Comparison of ENCODE assay signal across 25 cellular contexts in genomic region chr15:87753539-87753938, GRCh38.
DNase-seq lines count a peak whose midpoint lies in the region; ATAC-seq, FAIRE-seq and TF ChIP-seq lines count a peak whose summit lies in the region.
"Had no signal": no experiment of that assay in that cellular context is flagged by ENCODE, and none has a peak within 500 bp of the region (broad histone marks: within the 10 kb centered on the region; RNA-seq: fewer than 3 reads in every experiment).

No MANE protein-coding gene starts in this region.

- no peak overlapping the region for H3K9ac ChIP-seq in K562 (ENCODE audit: insufficient read depth in 1 of 2, low read depth in 2 of 2, low read length in 2 of 2)
- H3K9ac ChIP-seq: BLaER1 treated with 17β-estradiol and CSF1 and Interleukin-3, amounts not matched to agents 10 nM and 100 nM had no signal

- no peak for TF ChIP-seq EP300 in K562 (IDR thresholded peaks at IDR 0.05; ENCODE audit: low read length)

- no peak overlapping the region for H3K4me3 ChIP-seq in K562
- no peak overlapping the region for H3K4me3 ChIP-seq in osteoblast (ENCODE audit: insufficient read depth, low read length)
- H3K4me3 ChIP-seq in testis = no peak overlapping the region
- H3K4me3 ChIP-seq: BLaER1 treated with 17β-estradiol and CSF1 and Interleukin-3, amounts not matched to agents 10 nM and 100 nM; skin epidermis; upper lobe of right lung had no signal

- H4K20me1 ChIP-seq in K562 (replicated peaks; ENCODE audit: control insufficient read depth, insufficient read depth, low read length) (no peaks in the 10 kb centered on the region), osteoblast (ENCODE audit: insufficient read depth, low read length) (no peaks in the 10 kb centered on the region)
- H4K20me1 ChIP-seq: BLaER1 treated with 17β-estradiol and CSF1 and Interleukin-3, amounts not matched to agents 10 nM and 100 nM had no signal

- H3K4me2 ChIP-seq in K562 (ENCODE audit: insufficient read depth, low read length) (peak overlapping the region; percentile 61), osteoblast (ENCODE audit: insufficient read depth, low read length) (peak overlapping the region; percentile 69)

- peak; percentile 87 for ATAC-seq in K562
- no peak for ATAC-seq in GM21619 (IDR thresholded peaks at IDR 0.05; ENCODE audit: unreplicated experiment)
- ATAC-seq: activated CD4-positive, CD25-positive, alpha-beta regulatory T cell treated with anti-CD3 and anti-CD28 coated beads, Interleukin-2, amount 50 U/mL, for 24 hours; left colon; upper lobe of right lung had no signal

- H3K79me2 ChIP-seq in K562 (ENCODE audit: control insufficient read depth, insufficient read depth, low read length) = no peaks in the 10 kb centered on the region
- no peaks in the 10 kb centered on the region for H3K79me2 ChIP-seq in osteoblast (ENCODE audit: insufficient read depth, low read length)

- intact Hi-C loops in K562 (cut with micrococcal nuclease) = loop anchor here (5.0 kb wide), 2 partner anchors 131 to 146 kb away; no protein-coding TSS in a partner anchor
- intact Hi-C loops in testis (cut with DNase I; ENCODE audit: low total_unique reads) = no loop called here

- TF ChIP-seq RAD21 in K562 (CRISPR knock-in tag; conservative IDR thresholded peaks at IDR 0.05 in 1 of 2, IDR thresholded peaks at IDR 0.05 in 1 of 2) = peak in 1 of 2 experiments; percentile 68; a peak in 3 of 4 replicates

- in situ Hi-C loops in K562 (cut with MboI) = no loop called here

- CTCF ChIA-PET in K562 (lab: Yijun Ruan, JAX; ENCODE audit: low intra/inter-chr PET ratio) = interaction anchor here (1.3 kb wide), 1 partner anchor 145 kb away, joined by 3 read pairs; no protein-coding TSS in a partner anchor

- H3K27ac ChIP-seq in K562 (ENCODE audit: extremely low read depth, low read depth, low read length) (no peak overlapping the region; the same call in 2 of the 3 replicates), osteoblast (ENCODE audit: low read depth, low read length) (peak overlapping the region; percentile 90), testis (no peak overlapping the region)
- H3K27ac ChIP-seq: BLaER1 treated with 17β-estradiol and CSF1 and Interleukin-3, amounts not matched to agents 10 nM and 100 nM; skin epidermis; upper lobe of right lung had no signal

- no peaks in the 10 kb centered on the region for H3K9me3 ChIP-seq in K562 (replicated peaks; ENCODE audit: control insufficient read depth, insufficient read depth, low read depth, low read length)
- H3K9me3 ChIP-seq in osteoblast (ENCODE audit: low read depth, low read length) = no peaks in the 10 kb centered on the region
- no peaks in the 10 kb centered on the region for H3K9me3 ChIP-seq in testis
- H3K9me3 ChIP-seq: BLaER1 treated with 17β-estradiol and CSF1 and Interleukin-3, amounts not matched to agents 10 nM and 100 nM; upper lobe of right lung had no signal

- H3K36me3 ChIP-seq in K562 (ENCODE audit: control insufficient read depth, insufficient read depth, low read length) (no peaks in the 10 kb centered on the region), osteoblast (ENCODE audit: insufficient read depth, low read length) (no peaks in the 10 kb centered on the region), testis (ENCODE audit: low read depth, missing control alignments) (no peaks in the 10 kb centered on the region)
- H3K36me3 ChIP-seq: BLaER1 treated with 17β-estradiol and CSF1 and Interleukin-3, amounts not matched to agents 10 nM and 100 nM; upper lobe of right lung had no signal

- H3K9me1 ChIP-seq in K562 (ENCODE audit: control insufficient read depth, insufficient read depth, low read length) = no peaks in the 10 kb centered on the region

- TF ChIP-seq POLR2A in K562 (conservative IDR thresholded peaks at IDR 0.05) (no peak), testis (IDR thresholded peaks at IDR 0.05) (no peak)

- DNase-seq in NCI-H526 (lab: John Stamatoyannopoulos, UW) = peak; percentile 3 to 36
- DNase-seq in NCI-H526 treated with DMSO at 0.1 percent for 48 hours (lab: John Stamatoyannopoulos, UW) = no peak
- peak; percentile 16 for DNase-seq in NCI-H460 (ENCODE audit: extremely low read depth, low read depth)
- DNase-seq in K562 (ENCODE audit: extremely low read depth in 1 of 4, low spot score in 3 of 4) = peak in 2 of 4 experiments; percentile 53 to 63
- DNase-seq in osteoblast (ENCODE audit: insufficient read length, low spot score, missing footprints) = no peak
- no peak for DNase-seq in D721Med (ENCODE audit: insufficient read length, low spot score)
- DNase-seq in testis = no peak
- DNase-seq: activated CD4-positive, alpha-beta memory T cell treated with anti-CD3 and anti-CD28 coated beads, Interleukin-2, amount 10 ng/mL, durations not matched to agents 7 days and 5 days; activated naive CD8-positive, alpha-beta T cell treated with anti-CD3 and anti-CD28 coated beads, Interleukin-2, amount 10 ng/mL, durations not matched to agents 7 days and 5 days; cerebellar nuclear complex; GOT3; head of caudate nucleus; KG1; left colon; MV-4-11; NCI-H1694; NCI-H524; Right ventricle myocardium superior; stimulated activated CD4-positive, alpha-beta T cell treated with anti-CD3 and anti-CD28 coated beads, Interleukin-1b, Interleukin-23, amount 100 ng/mL, for 48 hours; substantia nigra; upper lobe of right lung had no signal

- H3K4me1 ChIP-seq in K562 (replicated peaks in 1 of 2; ENCODE audit: control insufficient read depth in 2 of 2, insufficient read depth in 2 of 2, low read length in 2 of 2) (peaks cover 3 to 18% of the 10 kb centered on the region in 2 experiments; a peak in 3 of 5 replicates), osteoblast (ENCODE audit: insufficient read depth, low read length) (peaks cover 28% of the 10 kb centered on the region), testis (no peaks in the 10 kb centered on the region)

- no peaks in the 10 kb centered on the region for H3K27me3 ChIP-seq in K562 (ENCODE audit: control insufficient read depth in 2 of 2, insufficient read depth in 2 of 2, low read length in 2 of 2)
- no peaks in the 10 kb centered on the region for H3K27me3 ChIP-seq in osteoblast (ENCODE audit: insufficient read depth, low read length)
- no peaks in the 10 kb centered on the region for H3K27me3 ChIP-seq in testis
- H3K27me3 ChIP-seq: upper lobe of right lung had no signal

- BruUV-seq in K562 (replicated peaks; lab: Mats Ljungman, UMichigan) = no TSS peak

- H2AFZ ChIP-seq in K562 (ENCODE audit: low read depth, low read length) (peak overlapping the region; percentile 81), osteoblast (ENCODE audit: low read length) (no peak overlapping the region)

- WGBS in K562 (ENCODE audit: insufficient coverage, low coverage, missing lambda C conversion rate) = 13% methylated on average over 6 of the region's 11 CpGs
- 85 to 86% methylated on average over 11 of the region's 11 CpGs for WGBS in testis, 2 donors

- TF ChIP-seq CTCF in K562 (IDR thresholded peaks at IDR 0.05 in 2 of 3, conservative IDR thresholded peaks at IDR 0.05 in 1 of 3; ENCODE audit: insufficient read depth in 2 of 3, low read depth in 1 of 3, low read length in 3 of 3) (peak; percentile 25 to 59 (median 33); a peak in 2 of 6 replicates), osteoblast (IDR thresholded peaks at IDR 0.05; ENCODE audit: extremely low read depth, low read depth, low read length) (no peak), D721Med (IDR thresholded peaks at IDR 0.05; ENCODE audit: insufficient read depth, missing control alignments) (no peak), testis (IDR thresholded peaks at IDR 0.05) (no peak)

- FAIRE-seq in K562 (lab: Jason Lieb, UNC) (peak; percentile 55), D721Med (lab: Jason Lieb, UNC) (no peak)

- POLR2A ChIA-PET in K562 (lab: Yijun Ruan, JAX) = interaction anchor here (0.6 to 0.7 kb wide), 3 partner anchors 9 to 228 kb away, joined by 3 read pairs; no protein-coding TSS in a partner anchor

TF ChIP-seq in K562, 482 proteins besides CTCF, POLR2A, EP300 and RAD21 (continues in another document):
- peak; percentile 37 to 55; a peak in 1 of 4 replicates for TF ChIP-seq ETV6 (IDR thresholded peaks at IDR 0.05; ENCODE audit: borderline replicate concordance in 1 of 2, low read depth in 2 of 2, low read length in 1 of 2)
- no peak for TF ChIP-seq ETV6 (CRISPR knock-in tag; IDR thresholded peaks at IDR 0.05; ENCODE audit: borderline replicate concordance)
- peak; percentile 66; the same call in 1 of the 2 replicates for TF ChIP-seq ZNF384 (IDR thresholded peaks at IDR 0.05; ENCODE audit: low read depth, low read length)
- 0 out of 2 replicates have a peak, but pooled peaks have one; percentile 2 for TF ChIP-seq NFE2 (IDR thresholded peaks at IDR 0.05; ENCODE audit: low read depth)

Comparison
In these comparisons a context has a peak if more than half of its experiments do, and no peak if none do; other contexts are left out.
1. DNase-seq: peak in NCI-H526 (2 of 2) and NCI-H460 (single experiment); none in NCI-H526 treated with DMSO at 0.1 percent for 48 hours (single experiment), osteoblast (single experiment), D721Med (single experiment) and testis (single experiment).
2. CTCF ChIP-seq: peak in K562 (3 of 3); none in osteoblast (single experiment), D721Med (single experiment) and testis (0 of 3).